11 cellular contexts compared by ENCODE assay signal in the genomic region with DNA sequence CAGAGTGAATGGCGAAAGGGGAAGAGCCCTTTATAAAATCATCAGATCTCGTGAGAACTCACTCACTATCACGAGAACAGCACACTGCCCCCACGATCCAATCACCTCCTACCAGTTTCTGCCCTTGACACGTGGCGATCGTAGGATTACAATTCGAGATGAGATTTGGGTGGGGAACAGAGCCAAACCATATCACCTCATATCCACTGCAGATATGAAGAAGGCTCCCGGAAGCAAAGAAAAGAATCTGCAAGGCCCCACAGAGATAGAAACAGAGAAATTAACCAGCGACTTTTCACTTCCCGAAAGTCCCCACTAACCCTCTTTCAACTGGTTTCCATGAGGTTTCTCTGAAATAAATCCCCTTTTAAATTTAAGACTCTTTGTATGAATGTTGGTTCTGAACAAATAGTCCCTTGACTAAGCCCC.
A peak's percentile ranks its signal among the peaks of the same experiment; 100 is the strongest.
DNase-seq lines count a peak whose midpoint lies in the region; ATAC-seq and TF ChIP-seq lines count a peak whose summit lies in the region.
"Had no signal": no experiment of that assay in that cellular context is flagged by ENCODE, and none has a peak within 500 bp of the region (broad histone marks: within the 10 kb centered on the region; RNA-seq: fewer than 3 reads in every experiment).

No MANE protein-coding gene starts in this region.

- no peaks in the 10 kb centered on the region for H3K9me3 ChIP-seq in left lung
- H3K9me3 ChIP-seq: right atrium auricular region had no signal

- no peak overlapping the region for H3K27ac ChIP-seq in left lung
- H3K27ac ChIP-seq: right atrium auricular region, SK-N-MC had no signal

- peaks cover 0 to 8% of the 10 kb centered on the region in 2 donors for H3K4me1 ChIP-seq in left lung

- peak; percentile 44 for DNase-seq in OCI-M1 (lab: John Stamatoyannopoulos, UW)
- DNase-seq in NCI-H1436 (lab: John Stamatoyannopoulos, UW) = no peak
- DNase-seq in left lung = no peak
- DNase-seq: activated CD4-positive, alpha-beta memory T cell treated with anti-CD3 and anti-CD28 coated beads for 36 hours had no signal

- no peak overlapping the region for H3K4me3 ChIP-seq in left lung
- H3K4me3 ChIP-seq: right atrium auricular region, SK-N-MC had no signal

- no peak for TF ChIP-seq CTCF in left lung (IDR thresholded peaks at IDR 0.05)

- no peaks in the 10 kb centered on the region for H3K27me3 ChIP-seq in left lung
- H3K27me3 ChIP-seq: right atrium auricular region had no signal

- intact Hi-C loops in left lung (cut with DNase I) = no loop called here

- no peaks in the 10 kb centered on the region for H3K36me3 ChIP-seq in left lung
- H3K36me3 ChIP-seq: right atrium auricular region had no signal

- ATAC-seq in GM18511 (IDR thresholded peaks at IDR 0.05; ENCODE audit: unreplicated experiment) (peak; percentile 44), GM21423 (IDR thresholded peaks at IDR 0.05; ENCODE audit: unreplicated experiment) (peak; percentile 61), HG02943 (IDR thresholded peaks at IDR 0.05; ENCODE audit: low read depth, unreplicated experiment) (peak; percentile 51), GM18870 (IDR thresholded peaks at IDR 0.05; ENCODE audit: unreplicated experiment) (no peak), HG03135 (IDR thresholded peaks at IDR 0.05; ENCODE audit: unreplicated experiment) (no peak), left lung (no peak)

Comparison
In these comparisons a context has a peak if more than half of its experiments do, and no peak if none do; other contexts are left out.
1. ATAC-seq: peak in GM18511 (single experiment), GM21423 (single experiment) and HG02943 (single experiment); none in GM18870 (single experiment), HG03135 (single experiment) and left lung (single experiment).